Comparison of ENCODE assay signal across 1 cellular context in genomic region chr20:50536333-50536732, GRCh38.
TF ChIP-seq lines count a peak whose summit lies in the region.

No MANE protein-coding gene starts in this region.

TF ChIP-seq in IMR-90, 13 proteins besides CTCF, POLR2A, EP300 and RAD21:
- TF ChIP-seq CEBPB (IDR thresholded peaks at IDR 0.05; ENCODE audit: low read depth, low read length): no peak
- TF ChIP-seq MAFK (IDR thresholded peaks at IDR 0.05; ENCODE audit: low read depth, low read length): no peak
- no peak for TF ChIP-seq SMC3 (IDR thresholded peaks at IDR 0.05; ENCODE audit: low read depth, low read length)
- no peak for TF ChIP-seq MAZ (IDR thresholded peaks at IDR 0.05; ENCODE audit: borderline replicate concordance, low read depth, low read length)
- no peak for TF ChIP-seq USF2 (IDR thresholded peaks at IDR 0.05; ENCODE audit: low read depth, low read length)
- no peak for TF ChIP-seq RCOR1 (IDR thresholded peaks at IDR 0.05; ENCODE audit: insufficient replicate concordance, low read length)
- TF ChIP-seq RFX5 (IDR thresholded peaks at IDR 0.05; ENCODE audit: low read depth, low read length): no peak
- no peak for TF ChIP-seq ELK1 (IDR thresholded peaks at IDR 0.05; ENCODE audit: borderline replicate concordance, low read depth, low read length)
- no peak for TF ChIP-seq BHLHE40 (IDR thresholded peaks at IDR 0.05; ENCODE audit: low read depth, low read length)
- TF ChIP-seq MXI1 (IDR thresholded peaks at IDR 0.05; ENCODE audit: borderline replicate concordance, low read depth, low read length): no peak
- TF ChIP-seq CHD1 (IDR thresholded peaks at IDR 0.05; ENCODE audit: low read depth, low read length): no peak
- TF ChIP-seq FOS (IDR thresholded peaks at IDR 0.05; ENCODE audit: low read depth, low read length): no peak
- TF ChIP-seq NFE2L2 (IDR thresholded peaks at IDR 0.05; ENCODE audit: low read depth, low read length): no peak
